9 cellular contexts compared by ENCODE assay signal in the genomic region with DNA sequence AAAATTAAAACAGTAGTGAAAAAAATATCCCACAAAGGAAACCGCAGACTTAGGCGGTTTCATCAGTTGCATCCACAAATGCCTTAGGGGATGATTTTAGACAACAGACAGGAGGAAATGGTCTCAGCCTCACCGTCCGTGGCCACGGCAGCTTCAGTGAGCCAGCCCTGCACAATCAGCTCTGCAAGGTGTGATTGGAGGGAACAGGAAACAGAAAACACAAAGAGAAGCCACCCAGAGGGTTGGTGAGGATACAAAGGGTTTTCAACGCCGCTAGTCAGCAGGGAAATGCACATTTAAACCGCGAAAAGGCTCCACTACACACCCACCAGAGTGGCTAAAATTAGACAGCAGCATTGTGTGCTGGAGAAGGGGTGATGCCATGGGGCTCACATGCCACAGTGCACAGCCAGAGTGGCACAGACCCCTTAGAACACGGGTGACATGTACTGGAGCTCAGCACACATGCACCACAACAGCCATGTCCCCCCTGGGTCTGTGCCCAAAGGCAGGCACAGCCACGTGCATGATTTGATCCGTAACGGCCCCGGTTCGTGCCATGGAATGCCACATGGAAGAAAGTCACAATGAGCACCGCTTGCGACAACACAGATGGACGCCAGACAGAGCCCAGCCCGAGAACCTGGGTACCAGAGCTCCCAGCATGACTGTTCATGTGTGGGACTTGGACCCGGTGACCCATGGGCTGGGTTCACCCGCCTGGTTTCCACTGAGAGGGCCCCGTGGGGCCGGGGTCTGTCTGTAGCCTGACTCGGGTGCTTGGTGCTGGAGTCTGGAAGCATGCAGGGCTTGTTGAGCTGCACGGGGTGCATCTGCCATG. TPM values are rescaled to one million over a fixed set of nuclear protein-coding genes. Genes with fewer than 3 reads are reported as not detected.
DNase-seq lines count a peak whose midpoint lies in the region; ATAC-seq and TF ChIP-seq lines count a peak whose summit lies in the region.
"Had no signal": no experiment of that assay in that cellular context is flagged by ENCODE, and none has a peak within 500 bp of the region (broad histone marks: within the 10 kb centered on the region; RNA-seq: fewer than 3 reads in every experiment).

No MANE protein-coding gene starts in this region.

- no peak for TF ChIP-seq CTCF in GM10266 (IDR thresholded peaks at IDR 0.05; ENCODE audit: control insufficient read depth, insufficient read depth, low read depth, missing control alignments)
- TF ChIP-seq CTCF in lower lobe of right lung (IDR thresholded peaks at IDR 0.05) = no peak

- H3F3A ChIP-seq in GM23248 (ENCODE audit: insufficient read depth) = peaks cover 10% of the 10 kb centered on the region; the same call in 1 of the 2 replicates

- DNase-seq in GM10266 (ENCODE audit: extremely low spot score) = peak; percentile 70
- DNase-seq in T-helper 2 cell treated with Interferon-gamma antibody and Interleukin-4, amounts not matched to agents 5 μg/mL and 100 μg/mL, for 36 hours (ENCODE audit: low spot score) = peak; percentile 56
- peak; percentile 45 for DNase-seq in lower lobe of right lung
- DNase-seq in NCI-H2196 treated with DMSO at 0.1 percent for 48 hours (lab: John Stamatoyannopoulos, UW; ENCODE audit: unreplicated experiment) = no peak
- no peak for DNase-seq in globus pallidus (ENCODE audit: low spot score)
- DNase-seq in GM23248 = no peak

- H3K27me3 ChIP-seq in lower lobe of right lung (ENCODE audit: low read depth) (no peaks in the 10 kb centered on the region), GM23248 (replicated peaks; ENCODE audit: insufficient read depth) (0 out of 2 replicates have a peak, but pooled peaks cover 10% of the 10 kb centered on the region)

- H3K9me3 Mint-ChIP-seq in T-helper 2 cell treated with Interferon-gamma antibody and Interleukin-4, amounts not matched to agents 5 μg/mL and 100 μg/mL, for 36 hours = peaks cover 20% of the 10 kb centered on the region

- H3K4me1 ChIP-seq in lower lobe of right lung (peaks cover 29% of the 10 kb centered on the region), GM23248 (ENCODE audit: insufficient read depth) (no peaks in the 10 kb centered on the region)

- ATAC-seq in GM21360 (IDR thresholded peaks at IDR 0.05; ENCODE audit: unreplicated experiment) (peak; percentile 62), HG03520 (IDR thresholded peaks at IDR 0.05; ENCODE audit: unreplicated experiment) (peak; percentile 60), lower lobe of right lung (no peak)

- no peak overlapping the region for H3K27ac ChIP-seq in lower lobe of right lung
- no peak overlapping the region for H3K27ac ChIP-seq in GM23248
- H3K27ac ChIP-seq: epithelial cell of prostate had no signal

- no peaks in the 10 kb centered on the region for H3K79me2 ChIP-seq in GM23248 (ENCODE audit: insufficient read depth)

- no peak overlapping the region for H3K4me2 ChIP-seq in GM23248 (ENCODE audit: unreplicated experiment)

- no peak overlapping the region for H2AFZ ChIP-seq in GM23248

- H3K4me3 ChIP-seq in lower lobe of right lung (no peak overlapping the region), GM23248 (no peak overlapping the region)

- no peaks in the 10 kb centered on the region for H3K9me2 ChIP-seq in GM23248 (ENCODE audit: insufficient read depth)

- no peak overlapping the region for H3K9ac ChIP-seq in GM23248

- H3K4me3 Mint-ChIP-seq in T-helper 2 cell treated with Interferon-gamma antibody and Interleukin-4, amounts not matched to agents 5 μg/mL and 100 μg/mL, for 36 hours = peak overlapping the region; percentile 84

- WGBS in GM23248 (ENCODE audit: low coverage in 1 of 2, low lambda C conversion rate in 2 of 2, missing lambda C conversion rate in 2 of 2), 2 experiments = 23 to 24% methylated on average over 25 of the region's 25 CpGs

- intact Hi-C loops in lower lobe of right lung (cut with DNase I) = no loop called here

- peak overlapping the region; percentile 90 for H3K27ac Mint-ChIP-seq in T-helper 2 cell treated with Interferon-gamma antibody and Interleukin-4, amounts not matched to agents 5 μg/mL and 100 μg/mL, for 36 hours

- peaks cover 14% of the 10 kb centered on the region for H3K36me3 ChIP-seq in lower lobe of right lung
- no peaks in the 10 kb centered on the region; the same call in 1 of the 2 replicates for H3K36me3 ChIP-seq in GM23248 (ENCODE audit: low read depth)

- H3K9me3 ChIP-seq in lower lobe of right lung = no peaks in the 10 kb centered on the region
- H3K9me3 ChIP-seq in GM23248 (ENCODE audit: low read depth) = no peaks in the 10 kb centered on the region

- peaks cover 63% of the 10 kb centered on the region for H3K4me1 Mint-ChIP-seq in T-helper 2 cell treated with Interferon-gamma antibody and Interleukin-4, amounts not matched to agents 5 μg/mL and 100 μg/mL, for 36 hours (ENCODE audit: low read depth)

- H3K27me3 Mint-ChIP-seq in T-helper 2 cell treated with Interferon-gamma antibody and Interleukin-4, amounts not matched to agents 5 μg/mL and 100 μg/mL, for 36 hours (ENCODE audit: low read depth) = no peaks in the 10 kb centered on the region

- in situ Hi-C loops in GM23248 (cut with MboI) = no loop called here

- H3K36me3 Mint-ChIP-seq in T-helper 2 cell treated with Interferon-gamma antibody and Interleukin-4, amounts not matched to agents 5 μg/mL and 100 μg/mL, for 36 hours (ENCODE audit: low read depth) = peaks cover 30% of the 10 kb centered on the region

- H4K20me1 ChIP-seq in GM23248 (ENCODE audit: insufficient read depth) = no peaks in the 10 kb centered on the region

RNA-seq across cellular contexts. Expression of a gene that starts 18.3 kb away (rescaled TPM):
- total RNA-seq in lower lobe of right lung = not detected
- total RNA-seq in GM23248 (2014; rRNA removed; shearing (Covaris generic)) = not detected in 2 replicates
- not detected in 2 replicates for polyA plus RNA-seq in GM23248 (2016; fragmentation: Nextera tagmentation; extraction: Ambion mirVana)

RNA-seq across cellular contexts. Expression of a gene that starts 31.7 kb away (rescaled TPM):
- total RNA-seq in lower lobe of right lung = 135 TPM
- 132 and 135 TPM in 2 replicates for total RNA-seq in GM23248 (2014; rRNA removed; shearing (Covaris generic))
- polyA plus RNA-seq in GM23248 (2016; fragmentation: Nextera tagmentation; extraction: Ambion mirVana) = 25.6 and 28.3 TPM in 2 replicates

Comparison
In these comparisons a context has a peak if more than half of its experiments do, and no peak if none do; other contexts are left out.
1. DNase-seq: peak in GM10266 (single experiment), T-helper 2 cell treated with Interferon-gamma antibody and Interleukin-4, amounts not matched to agents 5 μg/mL and 100 μg/mL, for 36 hours (single experiment) and lower lobe of right lung (single experiment); none in NCI-H2196 treated with DMSO at 0.1 percent for 48 hours (single experiment), globus pallidus (single experiment) and GM23248 (single experiment).
2. ATAC-seq: peak in GM21360 (single experiment) and HG03520 (single experiment); none in lower lobe of right lung (0 of 2).